ENCODE assay signal across 34 cellular contexts in the genomic region with DNA sequence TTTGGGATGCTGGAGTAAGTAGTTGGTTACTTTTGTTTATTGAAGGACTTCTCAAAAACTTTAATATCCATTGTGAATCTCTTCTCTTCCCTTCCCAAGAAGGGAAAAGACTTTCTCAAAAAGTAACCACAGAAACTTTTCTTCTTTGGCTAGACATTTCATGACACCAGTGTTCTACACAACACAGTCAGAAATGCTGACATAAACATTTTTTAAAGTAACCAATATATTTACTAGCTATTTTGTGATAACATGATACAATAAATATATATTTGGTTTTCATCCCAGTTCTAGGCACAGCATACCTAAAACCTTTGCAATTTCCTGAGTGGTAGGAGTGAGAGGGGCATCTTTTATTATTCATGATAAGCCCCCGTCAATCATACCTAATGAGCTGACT. TPM values are rescaled to one million over a fixed set of nuclear protein-coding genes. Genes with fewer than 3 reads are reported as not detected.
"Had no signal": no experiment of that assay in that cellular context is flagged by ENCODE, and none has a peak within 500 bp of the region (broad histone marks: within the 10 kb centered on the region; RNA-seq: fewer than 3 reads in every experiment).

No MANE protein-coding gene starts in this region.

- H2AFZ ChIP-seq: hepatocyte had no signal

- H3K27me3 ChIP-seq: body of pancreas, esophagus muscularis mucosa, gastroesophageal sphincter, heart right ventricle, hepatocyte had no signal

- H3K79me2 ChIP-seq: hepatocyte had no signal

- H3K27ac ChIP-seq: body of pancreas, esophagus muscularis mucosa, gastroesophageal sphincter, heart right ventricle, hepatocyte had no signal

- ATAC-seq: activated CD4-positive, alpha-beta T cell treated with anti-CD3 and anti-CD28 coated beads for 36 hours; activated CD8-positive, alpha-beta memory T cell treated with anti-CD3 and anti-CD28 coated beads, Interleukin-2, amount 10 ng/mL, durations not matched to agents 7 days and 5 days; activated CD8-positive, alpha-beta T cell treated with anti-CD3 and anti-CD28 coated beads, Interleukin-2, amount 10 ng/mL, durations not matched to agents 7 days and 5 days; activated T-cell treated with anti-CD3 and anti-CD28 coated beads, Interleukin-2, amount 50 U/mL, for 4 hours; activated T-helper 17 cell treated with anti-CD3 and anti-CD28 coated beads, Interleukin-2, amount 50 U/mL, for 72 hours; body of pancreas; effector memory CD8-positive, alpha-beta T cell; gastroesophageal sphincter; heart right ventricle; T-helper 17 cell had no signal

- H3K36me3 ChIP-seq: esophagus muscularis mucosa, gastroesophageal sphincter, heart right ventricle had no signal

- H3K4me3 ChIP-seq: body of pancreas, esophagus muscularis mucosa, gastroesophageal sphincter, heart right ventricle, hepatocyte had no signal

- H3K9me3 ChIP-seq: body of pancreas, esophagus muscularis mucosa, gastroesophageal sphincter, heart right ventricle had no signal

- H3K4me1 ChIP-seq: body of pancreas, esophagus muscularis mucosa, heart right ventricle had no signal

- H3K4me2 ChIP-seq: hepatocyte had no signal

- DNase-seq: activated CD4-positive, alpha-beta memory T cell treated with anti-CD3 and anti-CD28 coated beads for 36 hours; activated CD4-positive, alpha-beta T cell treated with anti-CD3 and anti-CD28 coated beads for 36 hours; activated CD4-positive, alpha-beta T cell treated with anti-CD3 and anti-CD28 coated beads, Interleukin-2, amount 10 ng/mL, durations not matched to agents 24 days and 14 days; activated CD4-positive, CD25-positive, alpha-beta regulatory T cell; activated CD4-positive, CD25-positive, alpha-beta regulatory T cell treated with anti-CD3 and anti-CD28 coated beads, Interleukin-2, amount 50 U/mL, for 72 hours; activated CD8-positive, alpha-beta memory T cell treated with anti-CD3 and anti-CD28 coated beads, Interleukin-2, amount 10 ng/mL, durations not matched to agents 7 days and 5 days; activated CD8-positive, alpha-beta memory T cell treated with anti-CD3 and anti-CD28 coated beads, Interleukin-2, amount 50 U/mL, for 4 hours; activated CD8-positive, alpha-beta T cell treated with anti-CD3 and anti-CD28 coated beads, Interleukin-2, amount 10 ng/mL, durations not matched to agents 7 days and 5 days; activated effector memory CD4-positive, alpha-beta T cell treated with Interleukin-2 at 50 U/mL for 16 hours; activated gamma-delta T cell treated with Interleukin-2 at 50 U/mL for 16 hours; activated naive CD4-positive, alpha-beta T cell treated with anti-CD3 and anti-CD28 coated beads, Interleukin-2, amount 50 U/mL, for 16 hours; activated naive CD4-positive, alpha-beta T cell treated with Interleukin-2 at 50 U/mL for 16 hours; activated T-cell treated with anti-CD3 and anti-CD28 coated beads, Interleukin-2, amount 50 U/mL, for 4 hours; amygdala; aorta; body of pancreas; caudate nucleus; cortex of kidney; dermis blood vessel endothelial cell; effector CD4-positive, alpha-beta T cell; effector memory CD8-positive, alpha-beta T cell; erythroblast; foreskin melanocyte; heart right ventricle; T-helper 1 cell; T-helper 17 cell had no signal

- FAIRE-seq: colon had no signal

RNA-seq across cellular contexts. Expression of a gene that starts 55.9 kb away (rescaled TPM):
- total RNA-seq: aorta, body of pancreas, chondrocyte, dermis blood vessel endothelial cell, fibroblast of villous mesenchyme, gastroesophageal sphincter, glomerular endothelial cell, hepatocyte had no signal
- polyA plus RNA-seq: aorta, heart right ventricle had no signal

RNA-seq across cellular contexts. Expression of a gene that starts 56.0 kb away (rescaled TPM):
- total RNA-seq: body of pancreas, chondrocyte, esophagus muscularis mucosa had no signal
